In genomic region chr3:148815736-148816135, GRCh38 we compare ENCODE assay signal across 17 cellular contexts. TPM values are rescaled to one million over a fixed set of nuclear protein-coding genes. Genes with fewer than 3 reads are reported as not detected.
DNase-seq lines count a peak whose midpoint lies in the region; ATAC-seq and TF ChIP-seq lines count a peak whose summit lies in the region.
"Had no signal": no experiment of that assay in that cellular context is flagged by ENCODE, and none has a peak within 500 bp of the region (broad histone marks: within the 10 kb centered on the region; RNA-seq: fewer than 3 reads in every experiment).

No MANE protein-coding gene starts in this region.

- TF ChIP-seq CTCF in transverse colon (IDR thresholded peaks at IDR 0.05) = no peak

- DNase-seq in LHCN-M2 (ENCODE audit: low read depth) (peak; percentile 75), cerebellar cortex (ENCODE audit: low spot score) (peak; percentile 57), myocyte (ENCODE audit: low read depth) (peak; percentile 48), transverse colon (no peak)
- DNase-seq in activated naive CD4-positive, alpha-beta T cell treated with anti-CD3 and anti-CD28 coated beads, Interleukin-2, amount 50 U/mL, for 72 hours (ENCODE audit: low spot score in 2 of 2) = no peak
- DNase-seq: CD8-positive, alpha-beta T cell; EL; NCI-H146; NCI-H2081 treated with DMSO at 0.1 percent for 48 hours; NCI-H524 treated with DMSO at 0.1 percent for 48 hours had no signal

- no peaks in the 10 kb centered on the region for H3K27me3 ChIP-seq in transverse colon

- H3K27ac ChIP-seq in temporal lobe (ENCODE audit: low read depth, low read length) (peak overlapping the region; percentile 45), transverse colon (no peak overlapping the region)
- H3K27ac ChIP-seq: RWPE1, SK-N-MC had no signal

- ATAC-seq in GM21447 (IDR thresholded peaks at IDR 0.05; ENCODE audit: unreplicated experiment) = no peak
- ATAC-seq in activated naive CD4-positive, alpha-beta T cell treated with anti-CD3 and anti-CD28 coated beads, Interleukin-2, amount 50 U/mL, for 72 hours = no peak
- ATAC-seq: CD8-positive, alpha-beta T cell had no signal

- 72 to 75% methylated on average over 7 of the region's 7 CpGs for WGBS in transverse colon (ENCODE audit: low coverage in 1 of 2), 2 donors

- no peak overlapping the region for H3K27ac Mint-ChIP-seq in activated naive CD4-positive, alpha-beta T cell treated with anti-CD3 and anti-CD28 coated beads, Interleukin-2, amount 50 U/mL, for 72 hours
- H3K27ac Mint-ChIP-seq: CD8-positive, alpha-beta T cell had no signal

- in situ Hi-C loops in transverse colon (cut with MboI; ENCODE audit: low pct_ligation_motif_present in 1 of 4, low pct_unique_long_range_greater_than_20kb in 1 of 4, low sequenced_read_pairs in 3 of 4) = no loop called here

- TF ChIP-seq POLR2A in transverse colon (IDR thresholded peaks at IDR 0.05) = no peak

- TF ChIP-seq EP300 in transverse colon (IDR thresholded peaks at IDR 0.05; ENCODE audit: low read depth) = no peak

- H3K9me3 Mint-ChIP-seq in activated naive CD4-positive, alpha-beta T cell treated with anti-CD3 and anti-CD28 coated beads, Interleukin-2, amount 50 U/mL, for 72 hours = peaks cover 0 to under 1% of the 10 kb centered on the region in 2 donors
- H3K9me3 Mint-ChIP-seq: CD8-positive, alpha-beta T cell had no signal

- no peaks in the 10 kb centered on the region for H3K4me1 ChIP-seq in transverse colon

- H3K9me3 ChIP-seq in transverse colon = no peaks in the 10 kb centered on the region
- H3K9me3 ChIP-seq: HAP-1 had no signal

- intact Hi-C loops in transverse colon (cut with DNase I; ENCODE audit: low total_unique reads) = no loop called here

- no peaks in the 10 kb centered on the region for H3K36me3 ChIP-seq in transverse colon
- H3K36me3 ChIP-seq: HAP-1 had no signal

- H3K36me3 Mint-ChIP-seq in activated naive CD4-positive, alpha-beta T cell treated with anti-CD3 and anti-CD28 coated beads, Interleukin-2, amount 50 U/mL, for 72 hours = no peaks in the 10 kb centered on the region
- H3K36me3 Mint-ChIP-seq: CD8-positive, alpha-beta T cell had no signal

- H3K4me3 ChIP-seq in transverse colon = no peak overlapping the region
- H3K4me3 ChIP-seq: HAP-1, SK-N-MC had no signal

RNA-seq across cellular contexts. Expression of gene CPB1, which starts 11.9 kb away (rescaled TPM):
- total RNA-seq in LHCN-M2 (2014; rRNA removed) (not detected in 2 replicates), myocyte (0.56 and 0.57 TPM in 2 replicates), temporal lobe (not detected), transverse colon (under 1 TPM in 1 of 4 donors, not detected in 3; 0.41 TPM)
- polyA plus RNA-seq in LHCN-M2 (2012) = 0.09 TPM
- 0.15 TPM for polyA plus RNA-seq in myocyte (2012)
- not detected for total RNA-seq in activated naive CD4-positive, alpha-beta T cell treated with anti-CD3 and anti-CD28 coated beads, Interleukin-2, amount 50 U/mL, for 72 hours
- total RNA-seq: CD8-positive, alpha-beta T cell; HT-29 had no signal
- polyA plus RNA-seq: BJ had no signal

RNA-seq across cellular contexts. Expression of gene CPA3, which starts 49.4 kb away (rescaled TPM):
- total RNA-seq in LHCN-M2 (2014; rRNA removed) = 1.3 and 1.9 TPM in 2 replicates
- polyA plus RNA-seq in LHCN-M2 (2012) = 2.2 TPM
- 1.3 and 1.6 TPM in 2 replicates for total RNA-seq in myocyte
- polyA plus RNA-seq in myocyte (2012) = 0.66 TPM
- not detected for total RNA-seq in temporal lobe
- total RNA-seq in transverse colon = 1 to 10 TPM in 3 of 4 donors, under 1 TPM in 1; 0.80 to 5.6 (median 4.3) TPM
- total RNA-seq in activated naive CD4-positive, alpha-beta T cell treated with anti-CD3 and anti-CD28 coated beads, Interleukin-2, amount 50 U/mL, for 72 hours = under 1 TPM in 1 of 2 donors, not detected in 1; 0.16 TPM
- total RNA-seq: CD8-positive, alpha-beta T cell; HT-29 had no signal

Comparison
In these comparisons a context has a peak if more than half of its experiments do, and no peak if none do; other contexts are left out.
1. DNase-seq: peak in LHCN-M2 (single experiment), cerebellar cortex (single experiment) and myocyte (single experiment); none in transverse colon (single experiment) and activated naive CD4-positive, alpha-beta T cell treated with anti-CD3 and anti-CD28 coated beads, Interleukin-2, amount 50 U/mL, for 72 hours (0 of 2).